1 cellular context compared by ENCODE assay signal in genomic region chr13:95180513-95181245, GRCh38.
A peak's percentile ranks its signal among the peaks of the same experiment; 100 is the strongest.
TF ChIP-seq lines count a peak whose summit lies in the region.

No MANE protein-coding gene starts in this region.

TF ChIP-seq in HepG2, 621 proteins besides CTCF, POLR2A, EP300 and RAD21 (continued from another document and continues in another):
- TF ChIP-seq, protein P1, sequence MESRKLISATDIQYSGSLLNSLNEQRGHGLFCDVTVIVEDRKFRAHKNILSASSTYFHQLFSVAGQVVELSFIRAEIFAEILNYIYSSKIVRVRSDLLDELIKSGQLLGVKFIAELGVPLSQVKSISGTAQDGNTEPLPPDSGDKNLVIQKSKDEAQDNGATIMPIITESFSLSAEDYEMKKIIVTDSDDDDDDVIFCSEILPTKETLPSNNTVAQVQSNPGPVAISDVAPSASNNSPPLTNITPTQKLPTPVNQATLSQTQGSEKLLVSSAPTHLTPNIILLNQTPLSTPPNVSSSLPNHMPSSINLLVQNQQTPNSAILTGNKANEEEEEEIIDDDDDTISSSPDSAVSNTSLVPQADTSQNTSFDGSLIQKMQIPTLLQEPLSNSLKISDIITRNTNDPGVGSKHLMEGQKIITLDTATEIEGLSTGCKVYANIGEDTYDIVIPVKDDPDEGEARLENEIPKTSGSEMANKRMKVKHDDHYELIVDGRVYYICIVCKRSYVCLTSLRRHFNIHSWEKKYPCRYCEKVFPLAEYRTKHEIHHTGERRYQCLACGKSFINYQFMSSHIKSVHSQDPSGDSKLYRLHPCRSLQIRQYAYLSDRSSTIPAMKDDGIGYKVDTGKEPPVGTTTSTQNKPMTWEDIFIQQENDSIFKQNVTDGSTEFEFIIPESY (CRISPR knock-in tag; IDR thresholded peaks at IDR 0.05), result no peak
- TF ChIP-seq ZNF235 (CRISPR knock-in tag; IDR thresholded peaks at IDR 0.05; ENCODE audit: borderline replicate concordance) (no peak), SP1 (IDR thresholded peaks at IDR 0.05) (no peak), SP1 (CRISPR knock-in tag; IDR thresholded peaks at IDR 0.05) (no peak), JUN (CRISPR knock-in tag; IDR thresholded peaks at IDR 0.05) (no peak), ARNT2 (CRISPR knock-in tag; IDR thresholded peaks at IDR 0.05; ENCODE audit: low read depth) (peak; percentile 47; the same call in 1 of the 2 replicates), CCAR2 (optimal IDR thresholded peaks at IDR 0.05; ENCODE audit: low read depth, low read length) (no peak), SP5 (CRISPR knock-in tag; IDR thresholded peaks at IDR 0.05; ENCODE audit: borderline replicate concordance, low read depth) (peak; percentile 74), ZNF343 (CRISPR knock-in tag; IDR thresholded peaks at IDR 0.05) (no peak), CREM (IDR thresholded peaks at IDR 0.05) (no peak), CREM (CRISPR knock-in tag; IDR thresholded peaks at IDR 0.05) (no peak), SOX5 (CRISPR knock-in tag; IDR thresholded peaks at IDR 0.05; ENCODE audit: borderline replicate concordance) (peak; percentile 70; the same call in 1 of the 2 replicates), ZNF644 (CRISPR knock-in tag; IDR thresholded peaks at IDR 0.05; ENCODE audit: low read depth) (no peak), HMGXB3 (CRISPR knock-in tag; IDR thresholded peaks at IDR 0.05; ENCODE audit: borderline replicate concordance) (no peak), SNAI1 (CRISPR knock-in tag; IDR thresholded peaks at IDR 0.05; ENCODE audit: borderline replicate concordance) (no peak), MYC (CRISPR knock-in tag; IDR thresholded peaks at IDR 0.05; ENCODE audit: borderline replicate concordance) (no peak), TCF7 (IDR thresholded peaks at IDR 0.05; ENCODE audit: low read depth) (peak; percentile 60), ZNF124 (CRISPR knock-in tag; IDR thresholded peaks at IDR 0.05) (no peak), PAF1 (CRISPR knock-in tag; IDR thresholded peaks at IDR 0.05) (no peak), SAP130 (CRISPR knock-in tag; IDR thresholded peaks at IDR 0.05; ENCODE audit: low read depth) (peak; percentile 39; the same call in 1 of the 2 replicates), TOPORS (CRISPR knock-in tag; IDR thresholded peaks at IDR 0.05) (no peak), MIER3 (CRISPR knock-in tag; IDR thresholded peaks at IDR 0.05; ENCODE audit: borderline replicate concordance) (no peak), SRY (CRISPR knock-in tag; IDR thresholded peaks at IDR 0.05) (no peak), ZNF337 (CRISPR knock-in tag; IDR thresholded peaks at IDR 0.05; ENCODE audit: borderline replicate concordance, low read depth) (no peak), HMGXB4 (CRISPR knock-in tag; IDR thresholded peaks at IDR 0.05; ENCODE audit: borderline replicate concordance in 1 of 2, low read depth in 1 of 2) (no peak), ZNF713 (CRISPR knock-in tag; IDR thresholded peaks at IDR 0.05) (no peak), ARNTL (CRISPR knock-in tag; IDR thresholded peaks at IDR 0.05) (no peak), ZNF788 (CRISPR knock-in tag; IDR thresholded peaks at IDR 0.05; ENCODE audit: borderline replicate concordance) (no peak), HDAC6 (IDR thresholded peaks at IDR 0.05; ENCODE audit: low read depth, low read length) (no peak), MAFG (CRISPR knock-in tag; IDR thresholded peaks at IDR 0.05) (no peak)
- TF ChIP-seq, protein P2, sequence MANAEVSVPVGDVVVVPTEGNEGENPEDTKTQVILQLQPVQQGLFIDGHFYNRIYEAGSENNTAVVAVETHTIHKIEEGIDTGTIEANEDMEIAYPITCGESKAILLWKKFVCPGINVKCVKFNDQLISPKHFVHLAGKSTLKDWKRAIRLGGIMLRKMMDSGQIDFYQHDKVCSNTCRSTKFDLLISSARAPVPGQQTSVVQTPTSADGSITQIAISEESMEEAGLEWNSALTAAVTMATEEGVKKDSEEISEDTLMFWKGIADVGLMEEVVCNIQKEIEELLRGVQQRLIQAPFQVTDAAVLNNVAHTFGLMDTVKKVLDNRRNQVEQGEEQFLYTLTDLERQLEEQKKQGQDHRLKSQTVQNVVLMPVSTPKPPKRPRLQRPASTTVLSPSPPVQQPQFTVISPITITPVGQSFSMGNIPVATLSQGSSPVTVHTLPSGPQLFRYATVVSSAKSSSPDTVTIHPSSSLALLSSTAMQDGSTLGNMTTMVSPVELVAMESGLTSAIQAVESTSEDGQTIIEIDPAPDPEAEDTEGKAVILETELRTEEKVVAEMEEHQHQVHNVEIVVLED (CRISPR knock-in tag; IDR thresholded peaks at IDR 0.05; ENCODE audit: borderline replicate concordance), result no peak
- TF ChIP-seq, protein P3, sequence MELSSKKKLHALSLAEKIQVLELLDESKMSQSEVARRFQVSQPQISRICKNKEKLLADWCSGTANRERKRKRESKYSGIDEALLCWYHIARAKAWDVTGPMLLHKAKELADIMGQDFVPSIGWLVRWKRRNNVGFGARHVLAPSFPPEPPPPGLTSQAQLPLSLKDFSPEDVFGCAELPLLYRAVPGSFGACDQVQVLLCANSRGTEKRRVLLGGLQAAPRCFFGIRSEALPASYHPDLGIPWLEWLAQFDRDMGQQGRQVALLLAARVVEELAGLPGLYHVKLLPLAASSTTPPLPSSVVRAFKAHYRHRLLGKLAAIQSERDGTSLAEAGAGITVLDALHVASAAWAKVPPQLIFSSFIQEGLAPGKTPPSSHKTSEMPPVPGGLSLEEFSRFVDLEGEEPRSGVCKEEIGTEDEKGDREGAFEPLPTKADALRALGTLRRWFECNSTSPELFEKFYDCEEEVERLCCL (CRISPR knock-in tag; IDR thresholded peaks at IDR 0.05; ENCODE audit: borderline replicate concordance), result no peak
- TF ChIP-seq, protein P4, sequence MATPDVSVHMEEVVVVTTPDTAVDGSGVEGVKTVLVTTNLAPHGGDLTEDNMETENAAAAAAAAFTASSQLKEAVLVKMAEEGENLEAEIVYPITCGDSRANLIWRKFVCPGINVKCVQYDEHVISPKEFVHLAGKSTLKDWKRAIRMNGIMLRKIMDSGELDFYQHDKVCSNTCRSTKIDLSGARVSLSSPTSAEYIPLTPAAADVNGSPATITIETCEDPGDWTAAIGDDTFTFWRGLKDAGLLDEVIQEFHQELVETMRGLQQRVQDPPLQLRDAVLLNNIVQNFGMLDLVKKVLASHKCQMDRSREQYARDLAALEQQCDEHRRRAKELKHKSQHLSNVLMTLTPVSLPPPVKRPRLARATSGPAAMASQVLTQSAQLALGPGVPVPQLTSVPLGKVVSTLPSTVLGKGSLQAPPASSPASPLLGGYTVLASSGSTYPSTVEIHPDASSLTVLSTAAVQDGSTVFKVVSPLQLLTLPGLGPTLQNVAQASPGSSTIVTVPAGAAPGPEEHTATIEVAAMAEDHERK (CRISPR knock-in tag; IDR thresholded peaks at IDR 0.05; ENCODE audit: low read depth), result no peak
- TF ChIP-seq, protein P5, sequence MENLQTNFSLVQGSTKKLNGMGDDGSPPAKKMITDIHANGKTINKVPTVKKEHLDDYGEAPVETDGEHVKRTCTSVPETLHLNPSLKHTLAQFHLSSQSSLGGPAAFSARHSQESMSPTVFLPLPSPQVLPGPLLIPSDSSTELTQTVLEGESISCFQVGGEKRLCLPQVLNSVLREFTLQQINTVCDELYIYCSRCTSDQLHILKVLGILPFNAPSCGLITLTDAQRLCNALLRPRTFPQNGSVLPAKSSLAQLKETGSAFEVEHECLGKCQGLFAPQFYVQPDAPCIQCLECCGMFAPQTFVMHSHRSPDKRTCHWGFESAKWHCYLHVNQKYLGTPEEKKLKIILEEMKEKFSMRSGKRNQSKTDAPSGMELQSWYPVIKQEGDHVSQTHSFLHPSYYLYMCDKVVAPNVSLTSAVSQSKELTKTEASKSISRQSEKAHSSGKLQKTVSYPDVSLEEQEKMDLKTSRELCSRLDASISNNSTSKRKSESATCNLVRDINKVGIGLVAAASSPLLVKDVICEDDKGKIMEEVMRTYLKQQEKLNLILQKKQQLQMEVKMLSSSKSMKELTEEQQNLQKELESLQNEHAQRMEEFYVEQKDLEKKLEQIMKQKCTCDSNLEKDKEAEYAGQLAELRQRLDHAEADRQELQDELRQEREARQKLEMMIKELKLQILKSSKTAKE (CRISPR knock-in tag; IDR thresholded peaks at IDR 0.05; ENCODE audit: borderline replicate concordance), result no peak
- TF ChIP-seq, protein P6, sequence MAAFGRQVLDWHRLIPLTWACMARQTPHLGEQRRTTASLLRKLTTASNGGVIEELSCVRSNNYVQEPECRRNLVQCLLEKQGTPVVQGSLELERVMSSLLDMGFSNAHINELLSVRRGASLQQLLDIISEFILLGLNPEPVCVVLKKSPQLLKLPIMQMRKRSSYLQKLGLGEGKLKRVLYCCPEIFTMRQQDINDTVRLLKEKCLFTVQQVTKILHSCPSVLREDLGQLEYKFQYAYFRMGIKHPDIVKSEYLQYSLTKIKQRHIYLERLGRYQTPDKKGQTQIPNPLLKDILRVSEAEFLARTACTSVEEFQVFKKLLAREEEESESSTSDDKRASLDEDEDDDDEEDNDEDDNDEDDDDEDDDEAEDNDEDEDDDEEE (CRISPR knock-in tag; IDR thresholded peaks at IDR 0.05), result no peak
- TF ChIP-seq, protein P7, sequence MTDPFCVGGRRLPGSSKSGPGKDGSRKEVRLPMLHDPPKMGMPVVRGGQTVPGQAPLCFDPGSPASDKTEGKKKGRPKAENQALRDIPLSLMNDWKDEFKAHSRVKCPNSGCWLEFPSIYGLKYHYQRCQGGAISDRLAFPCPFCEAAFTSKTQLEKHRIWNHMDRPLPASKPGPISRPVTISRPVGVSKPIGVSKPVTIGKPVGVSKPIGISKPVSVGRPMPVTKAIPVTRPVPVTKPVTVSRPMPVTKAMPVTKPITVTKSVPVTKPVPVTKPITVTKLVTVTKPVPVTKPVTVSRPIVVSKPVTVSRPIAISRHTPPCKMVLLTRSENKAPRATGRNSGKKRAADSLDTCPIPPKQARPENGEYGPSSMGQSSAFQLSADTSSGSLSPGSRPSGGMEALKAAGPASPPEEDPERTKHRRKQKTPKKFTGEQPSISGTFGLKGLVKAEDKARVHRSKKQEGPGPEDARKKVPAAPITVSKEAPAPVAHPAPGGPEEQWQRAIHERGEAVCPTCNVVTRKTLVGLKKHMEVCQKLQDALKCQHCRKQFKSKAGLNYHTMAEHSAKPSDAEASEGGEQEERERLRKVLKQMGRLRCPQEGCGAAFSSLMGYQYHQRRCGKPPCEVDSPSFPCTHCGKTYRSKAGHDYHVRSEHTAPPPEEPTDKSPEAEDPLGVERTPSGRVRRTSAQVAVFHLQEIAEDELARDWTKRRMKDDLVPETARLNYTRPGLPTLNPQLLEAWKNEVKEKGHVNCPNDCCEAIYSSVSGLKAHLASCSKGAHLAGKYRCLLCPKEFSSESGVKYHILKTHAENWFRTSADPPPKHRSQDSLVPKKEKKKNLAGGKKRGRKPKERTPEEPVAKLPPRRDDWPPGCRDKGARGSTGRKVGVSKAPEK (CRISPR knock-in tag; IDR thresholded peaks at IDR 0.05; ENCODE audit: borderline replicate concordance), result no peak
- TF ChIP-seq, protein P8, sequence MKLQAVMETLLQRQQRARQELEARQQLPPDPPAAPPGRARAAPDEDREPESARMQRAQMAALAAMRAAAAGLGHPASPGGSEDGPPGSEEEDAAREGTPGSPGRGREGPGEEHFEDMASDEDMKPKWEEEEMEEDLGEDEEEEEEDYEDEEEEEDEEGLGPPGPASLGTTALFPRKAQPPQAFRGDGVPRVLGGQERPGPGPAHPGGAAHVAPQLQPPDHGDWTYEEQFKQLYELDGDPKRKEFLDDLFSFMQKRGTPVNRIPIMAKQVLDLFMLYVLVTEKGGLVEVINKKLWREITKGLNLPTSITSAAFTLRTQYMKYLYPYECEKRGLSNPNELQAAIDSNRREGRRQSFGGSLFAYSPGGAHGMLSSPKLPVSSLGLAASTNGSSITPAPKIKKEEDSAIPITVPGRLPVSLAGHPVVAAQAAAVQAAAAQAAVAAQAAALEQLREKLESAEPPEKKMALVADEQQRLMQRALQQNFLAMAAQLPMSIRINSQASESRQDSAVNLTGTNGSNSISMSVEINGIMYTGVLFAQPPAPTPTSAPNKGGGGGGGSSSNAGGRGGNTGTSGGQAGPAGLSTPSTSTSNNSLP (IDR thresholded peaks at IDR 0.05; ENCODE audit: low read depth, low read length), result no peak
